Comparison of ENCODE assay signal across 21 cellular contexts in genomic region chrX:51795136-51795535, GRCh38. TPM values are rescaled to one million over a fixed set of nuclear protein-coding genes. Genes with fewer than 3 reads are reported as not detected.
DNase-seq lines count a peak whose midpoint lies in the region; ATAC-seq, FAIRE-seq and TF ChIP-seq lines count a peak whose summit lies in the region.
"Had no signal": no experiment of that assay in that cellular context is flagged by ENCODE, and none has a peak within 500 bp of the region (broad histone marks: within the 10 kb centered on the region; RNA-seq: fewer than 3 reads in every experiment).

No MANE protein-coding gene starts in this region.

- CTCF ChIA-PET in GM12878 (lab: Yijun Ruan, JAX), result no interaction called here

- H3K9ac ChIP-seq in GM12878 (ENCODE audit: control insufficient read depth, insufficient read depth, low read length), result no peak overlapping the region

- peak; percentile 65 for ATAC-seq in GM18868 (IDR thresholded peaks at IDR 0.05; ENCODE audit: unreplicated experiment)
- ATAC-seq in GM12878, result no peak
- ATAC-seq in body of pancreas, result no peak
- ATAC-seq: GM23338, HepG2 had no signal

- TF ChIP-seq CTCF in GM12878 (IDR thresholded peaks at IDR 0.05 in 2 of 3, conservative IDR thresholded peaks at IDR 0.05 in 1 of 3; ENCODE audit: control insufficient read depth in 2 of 3, extremely low read depth in 1 of 3, insufficient read depth in 1 of 3, low read depth in 3 of 3, low read length in 3 of 3), result no peak
- no peak for TF ChIP-seq CTCF in body of pancreas (IDR thresholded peaks at IDR 0.05)

- in situ Hi-C loops in KBM-7 (cut with MboI; ENCODE audit: low pct_unique_long_range_greater_than_20kb, low sequenced_read_pairs), result no loop called here
- in situ Hi-C loops in GM12878 (cut with MboI), result no loop called here

- FAIRE-seq in GM12891 (lab: Jason Lieb, UNC), result peak; percentile 78
- no peak for FAIRE-seq in GM12878 (lab: Jason Lieb, UNC)
- FAIRE-seq: A204.1, G401.6, H54, HepG2 had no signal

- TF ChIP-seq EP300 in GM12878 (IDR thresholded peaks at IDR 0.05; ENCODE audit: borderline replicate concordance in 1 of 2, control insufficient read depth in 1 of 2, low read depth in 2 of 2, low read length in 2 of 2), result no peak

- H3K27me3 ChIP-seq in GM12878 (replicated peaks in 1 of 2; ENCODE audit: control insufficient read depth in 2 of 2, insufficient read depth in 2 of 2, low read length in 1 of 2), result no peaks in the 10 kb centered on the region
- H3K27me3 ChIP-seq in body of pancreas, result no peaks in the 10 kb centered on the region
- H3K27me3 ChIP-seq: BE2C had no signal

- H3K36me3 ChIP-seq in GM12878 (ENCODE audit: control insufficient read depth in 2 of 2, insufficient read depth in 2 of 2, low read length in 1 of 2) (no peaks in the 10 kb centered on the region), body of pancreas (replicated peaks in 1 of 2; ENCODE audit: insufficient read depth in 1 of 2, low read depth in 2 of 2) (no peaks in the 10 kb centered on the region)
- H3K36me3 ChIP-seq: BE2C had no signal

- H3K27ac ChIP-seq in GM12878 (ENCODE audit: control insufficient read depth, insufficient read depth) (no peak overlapping the region), body of pancreas (no peak overlapping the region)

- POLR2A ChIA-PET in GM12878 (lab: Charles Lee), result no interaction called here

- H4K20me1 ChIP-seq in GM12878 (ENCODE audit: control insufficient read depth, insufficient read depth), result no peaks in the 10 kb centered on the region

- no peaks in the 10 kb centered on the region for H3K9me3 ChIP-seq in GM12878 (replicated peaks; ENCODE audit: control insufficient read depth, insufficient read depth, low read length)
- no peaks in the 10 kb centered on the region for H3K9me3 ChIP-seq in body of pancreas
- H3K9me3 ChIP-seq: BE2C had no signal

- DNase-seq in GM12891 (ENCODE audit: insufficient read length, low spot score) (no peak), KBM-7 (peak; percentile 15), GM12878 (ENCODE audit: low read depth, low spot score) (no peak), foreskin melanocyte (no peak), body of pancreas (no peak), NCI-H2081 (lab: John Stamatoyannopoulos, UW) (no peak)
- no peak for DNase-seq in stimulated activated naive CD4-positive, alpha-beta T cell (lab: John Stamatoyannopoulos, UW)
- DNase-seq: ACHN; BE2C; C1 segment of cervical spinal cord; CD4-positive, CD25-positive, alpha-beta regulatory T cell; CD8-positive, alpha-beta memory T cell; COR-L47; HCEC 1CT; KG1 had no signal

- intact Hi-C loops in GM12878 (cut with micrococcal nuclease; ENCODE audit: unreplicated experiment) (no loop called here), body of pancreas (cut with DNase I) (no loop called here)

- 13% methylated on average over 2 of the region's 2 CpGs for WGBS in GM12878 (ENCODE audit: insufficient coverage, insufficient replicate concordance, low lambda C conversion rate, missing lambda C conversion rate)
- 76 to 80% methylated on average over 2 of the region's 2 CpGs for WGBS in body of pancreas, 2 donors

- H2AFZ ChIP-seq in GM12878 (ENCODE audit: control insufficient read depth, low read depth, low read length), result no peak overlapping the region
- H2AFZ ChIP-seq: GM23338 had no signal

- BruUV-seq in GM12878 (replicated peaks; lab: Mats Ljungman, UMichigan), result no TSS peak

- SMC1A ChIA-PET in GM12878 (lab: Charles Lee; ENCODE audit: uncharacterized antibody, unreplicated experiment), result interaction anchor here (0.9 kb wide), 1 partner anchor 12 kb away, joined by 3 read pairs; no protein-coding TSS in a partner anchor

- no peak for TF ChIP-seq RAD21 in GM12878 (IDR thresholded peaks at IDR 0.05; ENCODE audit: insufficient read depth, low read depth, low read length)

- TF ChIP-seq POLR2A in GM12891 (IDR thresholded peaks at IDR 0.05; ENCODE audit: low read depth, low read length), result no peak
- no peak for TF ChIP-seq POLR2A in GM12878 (IDR thresholded peaks at IDR 0.05; ENCODE audit: low read depth, low read length)
- no peak for TF ChIP-seq POLR2A in body of pancreas (IDR thresholded peaks at IDR 0.05)

- RAD21 ChIA-PET in GM12878 (lab: Charles Lee; ENCODE audit: unreplicated experiment), result no interaction called here

- H3K4me1 ChIP-seq in GM12878 (ENCODE audit: control insufficient read depth, insufficient read depth, low read length) (no peaks in the 10 kb centered on the region), body of pancreas (no peaks in the 10 kb centered on the region)
- H3K4me1 ChIP-seq: BE2C had no signal

- H3K4me2 ChIP-seq in GM12878 (ENCODE audit: control insufficient read depth, insufficient read depth), result no peak overlapping the region
- H3K4me2 ChIP-seq: GM23338 had no signal

- no peaks in the 10 kb centered on the region for H3K79me2 ChIP-seq in GM12878 (ENCODE audit: control insufficient read depth, insufficient read depth, low read length)

- H3K4me3 ChIP-seq in GM12878, result no peak overlapping the region
- no peak overlapping the region for H3K4me3 ChIP-seq in body of pancreas
- H3K4me3 ChIP-seq: GM23338 had no signal

TF ChIP-seq in GM12891, 5 proteins besides CTCF, POLR2A, EP300 and RAD21:
- TF ChIP-seq TAF1 (IDR thresholded peaks at IDR 0.05; ENCODE audit: low read depth, low read length), result no peak
- no peak for TF ChIP-seq POU2F2 (IDR thresholded peaks at IDR 0.05; ENCODE audit: low read depth, low read length)
- TF ChIP-seq PAX5 (IDR thresholded peaks at IDR 0.05; ENCODE audit: insufficient read depth, low read length, severe bottlenecking), result no peak
- no peak for TF ChIP-seq SPI1 (IDR thresholded peaks at IDR 0.05; ENCODE audit: low read depth, low read length)
- TF ChIP-seq POLR2AphosphoS5 (IDR thresholded peaks at IDR 0.05; ENCODE audit: low read depth, low read length), result no peak

TF ChIP-seq in GM12878, 131 proteins besides CTCF, POLR2A, EP300 and RAD21 (continues in another document):
- peak; percentile 25; the same call in 1 of the 2 replicates for TF ChIP-seq JUNB (IDR thresholded peaks at IDR 0.05)
- no peak for TF ChIP-seq ZBTB33 (IDR thresholded peaks at IDR 0.05)
- TF ChIP-seq RFX5 (IDR thresholded peaks at IDR 0.05; ENCODE audit: low read depth, low read length), result no peak
- no peak for TF ChIP-seq ETV6 (conservative IDR thresholded peaks at IDR 0.05 in 1 of 2, IDR thresholded peaks at IDR 0.05 in 1 of 2; ENCODE audit: borderline replicate concordance in 1 of 2, low read depth in 1 of 2)
- no peak for TF ChIP-seq CHD4 (IDR thresholded peaks at IDR 0.05)
- 0 out of 4 replicates have a peak, but pooled peaks have one; percentile 16 to 23 for TF ChIP-seq IKZF2 (IDR thresholded peaks at IDR 0.05)
- TF ChIP-seq PKNOX1 (IDR thresholded peaks at IDR 0.05), result no peak

RNA-seq across cellular contexts. Expression of gene GSPT2, which starts 51.9 kb away (rescaled TPM):
- polyA plus RNA-seq in GM12891 (2012; ENCODE audit: low read depth, missing spikeins), result 9.9 TPM
- 9.7 and 10.4 TPM in 2 replicates for total RNA-seq in GM12878 (2013; cell fraction: nucleolus; rRNA removed)
- 5.6 and 6.4 TPM in 2 replicates for total RNA-seq in GM12878 (2014; rRNA removed)
- 9.4 and 10.0 TPM in 2 replicates for total RNA-seq in GM12878 (2014; rRNA removed; fragmentation: Illumina TruSeq; extraction: Trizol)
- total RNA-seq in GM12878 (2021), result 11.8 and 12.0 TPM in 2 replicates
- polyA plus RNA-seq in GM12878 (2011; ENCODE audit: low read depth), result 6.3 TPM
- polyA plus RNA-seq in GM12878 (2011; rRNA removed), result 7.0 and 10.6 TPM in 2 replicates
- 3.3 and 3.6 TPM in 2 replicates for polyA plus RNA-seq in GM12878 (2011; cell fraction: cytosol; rRNA removed)
- 6.6 and 7.4 TPM in 2 replicates for polyA plus RNA-seq in GM12878 (2011; cell fraction: nucleus; rRNA removed)
- 9.1 and 9.5 TPM in 2 replicates for polyA plus RNA-seq in GM12878 (2012)
- 10.9 and 12.9 TPM in 2 replicates for polyA plus RNA-seq in GM12878 (2014; fragmentation: Illumina TruSeq; extraction: Trizol)
- 1 to 10 TPM; 3.4 to 5.1 TPM for polyA plus RNA-seq in GM12878 (2014; fragmentation: Nextera tagmentation; extraction: Ambion mirVana)
- polyA plus RNA-seq in GM12878 (2014; rRNA removed), result 8.7 and 9.7 TPM in 2 replicates
- polyA plus RNA-seq in GM12878 (2016; fragmentation: Nextera tagmentation; extraction: Ambion mirVana), result 10 to 100 TPM; 12.2 to 14.2 TPM
- polyA minus RNA-seq in GM12878 (2011; rRNA and poly(A)+ RNA removed), result 3.0 and 3.2 TPM in 2 replicates
- 1.7 and 3.3 TPM in 2 replicates for polyA minus RNA-seq in GM12878 (2011; cell fraction: cytosol; rRNA and poly(A)+ RNA removed)
- 4.0 and 4.9 TPM in 2 replicates for polyA minus RNA-seq in GM12878 (2011; cell fraction: nucleus; rRNA and poly(A)+ RNA removed)
- total RNA-seq in body of pancreas, result 1 to 10 TPM in 1 of 2 donors, under 1 TPM in 1; 0.66 to 3.1 TPM
- total RNA-seq: HepG2 had no signal
- polyA plus RNA-seq: HepG2 had no signal
